8 cellular contexts compared by ENCODE assay signal in genomic region chr14:55129428-55130193, GRCh38. TPM values are rescaled to one million over a fixed set of nuclear protein-coding genes. Genes with fewer than 3 reads are reported as not detected.
DNase-seq lines count a peak whose midpoint lies in the region; ATAC-seq and FAIRE-seq lines count a peak whose summit lies in the region.

No MANE protein-coding gene starts in this region.

- peak; percentile 74 for FAIRE-seq in HTR-8/SVneo (lab: Jason Lieb, UNC)

- DNase-seq in DMS 273 treated with DMSO at 0.1 percent for 48 hours (lab: John Stamatoyannopoulos, UW) (peak; percentile 27), HTR-8/SVneo (ENCODE audit: insufficient read length, low spot score) (peak; percentile 74), dermis blood vessel endothelial cell (peak; percentile 77), lung microvascular endothelial cell (ENCODE audit: low read depth in 2 of 2) (peak; percentile 55 to 80), NCI-H1105 (lab: John Stamatoyannopoulos, UW) (no peak)
- peak; percentile 40 for DNase-seq in activated CD4-positive, alpha-beta T cell treated with anti-CD3 and anti-CD28 coated beads for 48 hours
- DNase-seq in stimulated activated CD8-positive, alpha-beta memory T cell treated with anti-CD3 and anti-CD28 coated beads, Interleukin-2, amount 100 ng/mL, for 1 hour (ENCODE audit: low read depth in 2 of 2), result peak; percentile 13 to 21

- peak; percentile 46 for ATAC-seq in GM21423 (IDR thresholded peaks at IDR 0.05; ENCODE audit: unreplicated experiment)

RNA-seq across cellular contexts. Expression of gene LGALS3, which starts 0.6 kb away (rescaled TPM):
- total RNA-seq in dermis blood vessel endothelial cell, result 62.5 and 202 TPM in 2 replicates
- total RNA-seq in lung microvascular endothelial cell, result 60.6 and 96.8 TPM in 2 replicates
